Comparison of ENCODE assay signal across 21 cellular contexts in genomic region chr18:692841-693240, GRCh38. TPM values are rescaled to one million over a fixed set of nuclear protein-coding genes. Genes with fewer than 3 reads are reported as not detected.
DNase-seq lines count a peak whose midpoint lies in the region; ATAC-seq and TF ChIP-seq lines count a peak whose summit lies in the region.
"Had no signal": no experiment of that assay in that cellular context is flagged by ENCODE, and none has a peak within 500 bp of the region (broad histone marks: within the 10 kb centered on the region; RNA-seq: fewer than 3 reads in every experiment).

No MANE protein-coding gene starts in this region.

- no peaks in the 10 kb centered on the region for H3K27me3 Mint-ChIP-seq in stimulated activated naive CD8-positive, alpha-beta T cell treated with anti-CD3 and anti-CD28 coated beads, Interleukin-15, amount 100 ng/mL, for 72 hours
- no peaks in the 10 kb centered on the region for H3K27me3 Mint-ChIP-seq in naive thymus-derived CD4-positive, alpha-beta T cell
- peaks cover 2% of the 10 kb centered on the region; the same call in 1 of the 2 replicates for H3K27me3 Mint-ChIP-seq in HFFc6 (ENCODE audit: insufficient read depth)
- H3K27me3 Mint-ChIP-seq in stimulated activated memory B cell treated with anti-CD40 and anti-IgM and Interleukin-4, amounts not matched to agents 10 μg/mL and 1 μg/mL and 100 μg/mL, for 72 hours = no peaks in the 10 kb centered on the region
- H3K27me3 Mint-ChIP-seq: activated CD4-positive, alpha-beta T cell treated with anti-CD3 and anti-CD28 coated beads for 36 hours; activated naive CD4-positive, alpha-beta T cell treated with anti-CD3 and anti-CD28 coated beads, Interleukin-2, amount 10 ng/mL, durations not matched to agents 7 days and 5 days; central memory CD8-positive, alpha-beta T cell; progenitor cell of endocrine pancreas had no signal

- ATAC-seq in stimulated activated naive CD8-positive, alpha-beta T cell treated with anti-CD3 and anti-CD28 coated beads, Interleukin-15, amount 100 ng/mL, for 72 hours = no peak
- ATAC-seq in stimulated activated naive CD8-positive, alpha-beta T cell treated with anti-CD3 and anti-CD28 coated beads, Interleukin-15, Interleukin-2, amounts not matched to agents 100 U/mL and 50 U/mL, for 24 hours = no peak
- ATAC-seq in naive thymus-derived CD4-positive, alpha-beta T cell = no peak
- ATAC-seq in stimulated activated memory B cell treated with anti-CD40 and anti-IgM and Interleukin-4, amounts not matched to agents 10 μg/mL and 1 μg/mL and 100 μg/mL, for 72 hours = no peak
- ATAC-seq: activated CD4-positive, alpha-beta T cell treated with anti-CD3 and anti-CD28 coated beads for 36 hours; SK-N-SH treated with all-trans-retinoic acid at 6 μM for 48 hours had no signal

- no peaks in the 10 kb centered on the region for H3K27me3 ChIP-seq in naive thymus-derived CD4-positive, alpha-beta T cell (ENCODE audit: control insufficient read depth in 2 of 2, insufficient read depth in 2 of 2, low read length in 2 of 2)
- H3K27me3 ChIP-seq: esophagus squamous epithelium had no signal

- TF ChIP-seq CTCF in HFFc6 (IDR thresholded peaks at IDR 0.05) = no peak

- H3K36me3 Mint-ChIP-seq in naive thymus-derived CD4-positive, alpha-beta T cell = peaks cover 0 to 14% (median 5%) of the 10 kb centered on the region in 5 donors
- H3K36me3 Mint-ChIP-seq in HFFc6 (ENCODE audit: low read depth) = peaks cover 6% of the 10 kb centered on the region; the same call in 1 of the 2 replicates
- no peaks in the 10 kb centered on the region for H3K36me3 Mint-ChIP-seq in stimulated activated memory B cell treated with anti-CD40 and anti-IgM and Interleukin-4, amounts not matched to agents 10 μg/mL and 1 μg/mL and 100 μg/mL, for 72 hours

- no peak overlapping the region for H3K4me3 Mint-ChIP-seq in stimulated activated naive CD8-positive, alpha-beta T cell treated with anti-CD3 and anti-CD28 coated beads, Interleukin-15, amount 100 ng/mL, for 72 hours
- no peak overlapping the region for H3K4me3 Mint-ChIP-seq in naive thymus-derived CD4-positive, alpha-beta T cell
- H3K4me3 Mint-ChIP-seq in HFFc6 = no peak overlapping the region
- no peak overlapping the region for H3K4me3 Mint-ChIP-seq in stimulated activated memory B cell treated with anti-CD40 and anti-IgM and Interleukin-4, amounts not matched to agents 10 μg/mL and 1 μg/mL and 100 μg/mL, for 72 hours
- H3K4me3 Mint-ChIP-seq: activated CD4-positive, alpha-beta T cell treated with anti-CD3 and anti-CD28 coated beads for 36 hours; activated naive CD4-positive, alpha-beta T cell treated with anti-CD3 and anti-CD28 coated beads, Interleukin-2, amount 10 ng/mL, durations not matched to agents 7 days and 5 days; central memory CD8-positive, alpha-beta T cell; H9 had no signal

- peaks cover 0 to 26% (median 0%) of the 10 kb centered on the region in 3 experiments for H3K36me3 ChIP-seq in naive thymus-derived CD4-positive, alpha-beta T cell (ENCODE audit: control insufficient read depth in 2 of 3, insufficient read depth in 3 of 3, low read length in 3 of 3)

- no peaks in the 10 kb centered on the region for H3K9me3 Mint-ChIP-seq in stimulated activated naive CD8-positive, alpha-beta T cell treated with anti-CD3 and anti-CD28 coated beads, Interleukin-15, amount 100 ng/mL, for 72 hours
- no peaks in the 10 kb centered on the region for H3K9me3 Mint-ChIP-seq in naive thymus-derived CD4-positive, alpha-beta T cell
- no peaks in the 10 kb centered on the region for H3K9me3 Mint-ChIP-seq in HFFc6
- H3K9me3 Mint-ChIP-seq in stimulated activated memory B cell treated with anti-CD40 and anti-IgM and Interleukin-4, amounts not matched to agents 10 μg/mL and 1 μg/mL and 100 μg/mL, for 72 hours = no peaks in the 10 kb centered on the region
- H3K9me3 Mint-ChIP-seq: activated naive CD4-positive, alpha-beta T cell treated with anti-CD3 and anti-CD28 coated beads, Interleukin-2, amount 10 ng/mL, durations not matched to agents 7 days and 5 days; central memory CD8-positive, alpha-beta T cell; H9 had no signal

- H3K27ac Mint-ChIP-seq in stimulated activated naive CD8-positive, alpha-beta T cell treated with anti-CD3 and anti-CD28 coated beads, Interleukin-15, amount 100 ng/mL, for 72 hours = peak overlapping the region; percentile 40 to 86
- H3K27ac Mint-ChIP-seq in naive thymus-derived CD4-positive, alpha-beta T cell = peak overlapping the region in 8 of 9 donors; percentile 45 to 87 (median 74)
- no peak overlapping the region for H3K27ac Mint-ChIP-seq in HFFc6
- no peak overlapping the region for H3K27ac Mint-ChIP-seq in stimulated activated memory B cell treated with anti-CD40 and anti-IgM and Interleukin-4, amounts not matched to agents 10 μg/mL and 1 μg/mL and 100 μg/mL, for 72 hours
- H3K27ac Mint-ChIP-seq: activated CD4-positive, alpha-beta T cell treated with anti-CD3 and anti-CD28 coated beads for 36 hours; activated naive CD4-positive, alpha-beta T cell treated with anti-CD3 and anti-CD28 coated beads, Interleukin-2, amount 10 ng/mL, durations not matched to agents 7 days and 5 days; H9; progenitor cell of endocrine pancreas had no signal

- no peak overlapping the region for H3K27ac ChIP-seq in naive thymus-derived CD4-positive, alpha-beta T cell (ENCODE audit: low read depth, low read length)
- H3K27ac ChIP-seq: esophagus squamous epithelium had no signal

- CTCF ChIA-PET in naive thymus-derived CD4-positive, alpha-beta T cell (lab: Charles Lee) = interaction anchor here (0.6 kb wide), 1 partner anchor 145 kb away, joined by 4 read pairs; no protein-coding TSS in a partner anchor

- H3K4me3 ChIP-seq in naive thymus-derived CD4-positive, alpha-beta T cell (ENCODE audit: low read length) = no peak overlapping the region
- H3K4me3 ChIP-seq: esophagus squamous epithelium, lung had no signal

- no peaks in the 10 kb centered on the region for H3K9me3 ChIP-seq in naive thymus-derived CD4-positive, alpha-beta T cell (ENCODE audit: control insufficient read depth in 2 of 3, low read length in 3 of 3)
- H3K9me3 ChIP-seq: esophagus squamous epithelium had no signal

- no peaks in the 10 kb centered on the region for H3K4me1 ChIP-seq in naive thymus-derived CD4-positive, alpha-beta T cell (ENCODE audit: control insufficient read depth in 2 of 2, insufficient read depth in 2 of 2, low read length in 2 of 2)
- H3K4me1 ChIP-seq: esophagus squamous epithelium had no signal

- peaks cover 16% of the 10 kb centered on the region for H3K4me1 Mint-ChIP-seq in stimulated activated naive CD8-positive, alpha-beta T cell treated with anti-CD3 and anti-CD28 coated beads, Interleukin-15, amount 100 ng/mL, for 72 hours
- peaks cover 0 to 12% (median 7%) of the 10 kb centered on the region in 7 donors for H3K4me1 Mint-ChIP-seq in naive thymus-derived CD4-positive, alpha-beta T cell
- H3K4me1 Mint-ChIP-seq in HFFc6 (ENCODE audit: low read depth) = no peaks in the 10 kb centered on the region
- no peaks in the 10 kb centered on the region for H3K4me1 Mint-ChIP-seq in stimulated activated memory B cell treated with anti-CD40 and anti-IgM and Interleukin-4, amounts not matched to agents 10 μg/mL and 1 μg/mL and 100 μg/mL, for 72 hours
- H3K4me1 Mint-ChIP-seq: central memory CD8-positive, alpha-beta T cell had no signal

- intact Hi-C loops in naive thymus-derived CD4-positive, alpha-beta T cell (cut with micrococcal nuclease) = no loop called here

- DNase-seq in stimulated activated naive CD8-positive, alpha-beta T cell treated with anti-CD3 and anti-CD28 coated beads, Interleukin-15, amount 100 ng/mL, for 72 hours = no peak
- DNase-seq in stimulated activated naive CD8-positive, alpha-beta T cell treated with anti-CD3 and anti-CD28 coated beads, Interleukin-15, Interleukin-2, amounts not matched to agents 100 U/mL and 50 U/mL, for 24 hours = no peak
- DNase-seq in NCI-H2227 treated with DMSO at 0.1 percent for 48 hours (lab: John Stamatoyannopoulos, UW) (peak; percentile 46), HFFc6 (no peak)
- no peak for DNase-seq in naive thymus-derived CD4-positive, alpha-beta T cell
- DNase-seq in stimulated activated CD4-positive, alpha-beta T cell treated with anti-CD3 and anti-CD28 coated beads, Interleukin-2, amount 100 ng/mL, for 48 hours = no peak
- DNase-seq: activated CD4-positive, alpha-beta T cell treated with anti-CD3 and anti-CD28 coated beads for 36 hours; activated naive CD4-positive, alpha-beta T cell treated with anti-CD3 and anti-CD28 coated beads, Interleukin-2, amount 10 ng/mL, durations not matched to agents 7 days and 5 days; aorta; C1 segment of cervical spinal cord; dermis blood vessel endothelial cell; esophagus squamous epithelium; H9; KBM-7; NCI-H1436 treated with DMSO at 0.1 percent for 48 hours; trophoblast cell had no signal

- POLR2A ChIA-PET in naive thymus-derived CD4-positive, alpha-beta T cell (lab: Charles Lee) = interaction anchor here (0.7 kb wide), 1 partner anchor 137 kb away, joined by 3 read pairs; no protein-coding TSS in a partner anchor

RNA-seq across cellular contexts. Expression of gene ENOSF1, which starts 19.6 kb away (rescaled TPM):
- total RNA-seq in naive thymus-derived CD4-positive, alpha-beta T cell = 100 to 1,000 TPM in 2 of 5 experiments, 10 to 100 TPM in 3; 80.1 to 137 (median 90.0) TPM
- 10 to 100 TPM; 12.2 to 16.5 TPM for polyA plus RNA-seq in naive thymus-derived CD4-positive, alpha-beta T cell
- total RNA-seq in HFFc6 (2021; fragmentation: NEBNext Ultra II Directional; extraction: Animal tissue kit (Norgen Biotek cat#: 25700)) = 10 to 100 TPM in 4 of 6 experiments, 1 to 10 TPM in 2; 8.3 to 15.7 (median 12.4) TPM

RNA-seq across cellular contexts. Expression of gene TYMS, which starts 35.4 kb away (rescaled TPM):
- total RNA-seq in naive thymus-derived CD4-positive, alpha-beta T cell = 100 to 1,000 TPM in 1 of 5 experiments, 1 to 10 TPM in 1, under 1 TPM in 1, not detected in 2; 0.85 to 241 (median 2.0) TPM
- polyA plus RNA-seq in naive thymus-derived CD4-positive, alpha-beta T cell = not detected
- total RNA-seq in HFFc6 (2021; fragmentation: NEBNext Ultra II Directional; extraction: Animal tissue kit (Norgen Biotek cat#: 25700)) = 100 to 1,000 TPM in 5 of 6 experiments, 10 to 100 TPM in 1; 88.6 to 179 (median 153) TPM

Comparison
In these comparisons a context has a peak if more than half of its experiments do, and no peak if none do; other contexts are left out.
1. H3K27ac Mint-ChIP-seq: peak in stimulated activated naive CD8-positive, alpha-beta T cell treated with anti-CD3 and anti-CD28 coated beads, Interleukin-15, amount 100 ng/mL, for 72 hours (2 of 2) and naive thymus-derived CD4-positive, alpha-beta T cell (8 of 9); none in HFFc6 (single experiment) and stimulated activated memory B cell treated with anti-CD40 and anti-IgM and Interleukin-4, amounts not matched to agents 10 μg/mL and 1 μg/mL and 100 μg/mL, for 72 hours (single experiment).
2. RNA of gene ENOSF1, which starts 19.6 kb away (total RNA-seq): 80.1 to 137 TPM in naive thymus-derived CD4-positive, alpha-beta T cell; 8.3 to 15.7 TPM in HFFc6; every median in the first group is over 4 times any median in the second.